In genomic region chr10:119872860-119873671, GRCh38 we compare ENCODE assay signal across 1 cellular context.
A peak's percentile ranks its signal among the peaks of the same experiment; 100 is the strongest.
TF ChIP-seq lines count a peak whose summit lies in the region.

No MANE protein-coding gene starts in this region.

TF ChIP-seq in HepG2, 621 proteins besides CTCF, POLR2A, EP300 and RAD21 (continued from another document and continues in another):
- TF ChIP-seq ZNF18 (CRISPR knock-in tag; IDR thresholded peaks at IDR 0.05; ENCODE audit: insufficient replicate concordance) (no peak), MED1 (CRISPR knock-in tag; IDR thresholded peaks at IDR 0.05) (no peak; the same call in 1 of the 2 replicates), ZNF761 (CRISPR knock-in tag; conservative IDR thresholded peaks at IDR 0.05) (peak; percentile 74; the same call in 1 of the 2 replicates), ZNF431 (CRISPR knock-in tag; IDR thresholded peaks at IDR 0.05; ENCODE audit: borderline replicate concordance, low read depth) (0 out of 2 replicates have a peak, but pooled peaks have one; percentile 40), XRCC5 (optimal IDR thresholded peaks at IDR 0.05; ENCODE audit: low read length) (peak; percentile 55), NRL (CRISPR knock-in tag; IDR thresholded peaks at IDR 0.05; ENCODE audit: borderline replicate concordance) (peak; percentile 35; the same call in 1 of the 2 replicates), MYC (CRISPR knock-in tag; IDR thresholded peaks at IDR 0.05; ENCODE audit: borderline replicate concordance) (no peak), ATRX (CRISPR knock-in tag; IDR thresholded peaks at IDR 0.05; ENCODE audit: borderline replicate concordance) (no peak), NR3C1 (CRISPR knock-in tag; IDR thresholded peaks at IDR 0.05) (no peak), TFAP4 (IDR thresholded peaks at IDR 0.05; ENCODE audit: borderline replicate concordance, low read depth) (no peak), MAZ (IDR thresholded peaks at IDR 0.05; ENCODE audit: borderline replicate concordance, low read depth, low read length) (no peak; the same call in 1 of the 2 replicates), MAZ (CRISPR knock-in tag; IDR thresholded peaks at IDR 0.05; ENCODE audit: low read depth) (peak; percentile 76), ELF3 (CRISPR knock-in tag; IDR thresholded peaks at IDR 0.05) (peak; percentile 39), ZNF12 (CRISPR knock-in tag; IDR thresholded peaks at IDR 0.05) (no peak), SP2 (CRISPR knock-in tag; IDR thresholded peaks at IDR 0.05) (no peak), PCBP1 (IDR thresholded peaks at IDR 0.05; ENCODE audit: borderline replicate concordance, low read depth, low read length) (no peak), RFX3 (CRISPR knock-in tag; IDR thresholded peaks at IDR 0.05) (no peak), HNF4G (IDR thresholded peaks at IDR 0.05; ENCODE audit: borderline replicate concordance, low read depth, low read length) (no peak), HNF4G (CRISPR knock-in tag; IDR thresholded peaks at IDR 0.05; ENCODE audit: borderline replicate concordance, low read depth) (peak; percentile 48; the same call in 1 of the 2 replicates), MTA1 (CRISPR knock-in tag; IDR thresholded peaks at IDR 0.05; ENCODE audit: borderline replicate concordance) (no peak), KDM3A (CRISPR knock-in tag; IDR thresholded peaks at IDR 0.05; ENCODE audit: low read depth) (no peak), BCL3 (CRISPR knock-in tag; IDR thresholded peaks at IDR 0.05) (peak; percentile 16; the same call in 1 of the 2 replicates), ZNF143 (CRISPR knock-in tag; IDR thresholded peaks at IDR 0.05) (no peak), ZNF597 (CRISPR knock-in tag; IDR thresholded peaks at IDR 0.05) (no peak), ZNF256 (CRISPR knock-in tag; conservative IDR thresholded peaks at IDR 0.05) (no peak), RORA (CRISPR knock-in tag; IDR thresholded peaks at IDR 0.05) (no peak), GPN1 (CRISPR knock-in tag; IDR thresholded peaks at IDR 0.05; ENCODE audit: borderline replicate concordance) (no peak), ZFP37 (CRISPR knock-in tag; IDR thresholded peaks at IDR 0.05; ENCODE audit: borderline replicate concordance) (no peak), ARNTL (CRISPR knock-in tag; IDR thresholded peaks at IDR 0.05) (no peak), NAIF1 (CRISPR knock-in tag; IDR thresholded peaks at IDR 0.05; ENCODE audit: borderline replicate concordance) (no peak), ETS1 (CRISPR knock-in tag; IDR thresholded peaks at IDR 0.05) (no peak), ZNF142 (CRISPR knock-in tag; IDR thresholded peaks at IDR 0.05) (no peak), ZNF543 (CRISPR knock-in tag; IDR thresholded peaks at IDR 0.05) (no peak), SRSF1 (optimal IDR thresholded peaks at IDR 0.05; ENCODE audit: low read depth, low read length) (no peak), ZBTB43 (CRISPR knock-in tag; conservative IDR thresholded peaks at IDR 0.05) (no peak), SNAPC4 (CRISPR knock-in tag; IDR thresholded peaks at IDR 0.05) (0 out of 2 replicates have a peak, but pooled peaks have one; percentile 54), BRCA1 (CRISPR knock-in tag; IDR thresholded peaks at IDR 0.05) (no peak), ZNF274 (CRISPR knock-in tag; IDR thresholded peaks at IDR 0.05) (no peak), ZXDC (CRISPR knock-in tag; IDR thresholded peaks at IDR 0.05) (no peak), ZNF558 (CRISPR knock-in tag; IDR thresholded peaks at IDR 0.05; ENCODE audit: borderline replicate concordance) (peak; percentile 42), ZSCAN20 (CRISPR knock-in tag; IDR thresholded peaks at IDR 0.05; ENCODE audit: borderline replicate concordance) (no peak)
